ENCODE assay signal across 28 cellular contexts in genomic region chr7:112533591-112533990, GRCh38. TPM values are rescaled to one million over a fixed set of nuclear protein-coding genes. Genes with fewer than 3 reads are reported as not detected.
"Had no signal": no experiment of that assay in that cellular context is flagged by ENCODE, and none has a peak within 500 bp of the region (broad histone marks: within the 10 kb centered on the region; RNA-seq: fewer than 3 reads in every experiment).

No MANE protein-coding gene starts in this region.

- ATAC-seq: gastroesophageal sphincter; left colon; naive thymus-derived CD4-positive, alpha-beta T cell; stimulated activated memory B cell treated with anti-CD40 and anti-IgM and Interleukin-4, amounts not matched to agents 10 μg/mL and 1 μg/mL and 100 μg/mL, for 72 hours; WTC11 had no signal

- DNase-seq: activated CD4-positive, alpha-beta memory T cell treated with anti-CD3 and anti-CD28 coated beads, Interleukin-2, amount 10 ng/mL, durations not matched to agents 7 days and 5 days; activated CD4-positive, alpha-beta T cell treated with anti-CD3 and anti-CD28 coated beads for 1 hour; activated CD4-positive, alpha-beta T cell treated with anti-CD3 and anti-CD28 coated beads, Interleukin-2, amount 10 ng/mL, durations not matched to agents 7 days and 5 days; activated CD8-positive, alpha-beta memory T cell treated with anti-CD3 and anti-CD28 coated beads, Interleukin-2, amount 50 U/mL, for 48 hours; activated gamma-delta T cell treated with Interleukin-2 at 50 U/mL for 16 hours; activated naive CD4-positive, alpha-beta T cell treated with anti-CD3 and anti-CD28 coated beads, Interleukin-2, amount 50 U/mL, for 16 hours; activated T-cell treated with anti-CD3 and anti-CD28 coated beads, Interleukin-2, amount 50 U/mL, for 24 hours; amygdala; dermis blood vessel endothelial cell; effector CD8-positive, alpha-beta T cell; hippocampal formation; left colon; midbrain; naive thymus-derived CD4-positive, alpha-beta T cell; ovary; stimulated activated CD4-positive, alpha-beta T cell treated with anti-CD3 and anti-CD28 coated beads, Interleukin-1b, Interleukin-23, amount 100 ng/mL, for 48 hours; stimulated activated CD4-positive, alpha-beta T cell treated with anti-CD3 and anti-CD28 coated beads, Interleukin-4, amount 100 ng/mL, for 4 hours; stimulated activated CD8-positive, alpha-beta memory T cell treated with anti-CD3 and anti-CD28 coated beads, Interleukin-4, amount 100 ng/mL, for 48 hours; stomach; T1000; tibial artery had no signal

- H3K27me3 ChIP-seq: gastroesophageal sphincter, ovary, stomach, suprapubic skin, tibial artery had no signal

- H3K36me3 ChIP-seq: gastroesophageal sphincter, ovary, prostate gland, stomach, suprapubic skin, tibial artery had no signal

- H3K27ac ChIP-seq: gastroesophageal sphincter, ovary, prostate gland, stomach, suprapubic skin, tibial artery had no signal

- H3K4me2 ChIP-seq: smooth muscle cell had no signal

- H3K4me1 ChIP-seq: gastroesophageal sphincter, prostate gland, stomach, suprapubic skin had no signal

- H3K9me3 ChIP-seq: ovary, prostate gland, suprapubic skin, tibial artery had no signal

- H3K4me3 ChIP-seq: gastroesophageal sphincter, ovary, prostate gland, smooth muscle cell, stomach, suprapubic skin, tibial artery had no signal

RNA-seq across cellular contexts. Expression of gene LSMEM1, which starts 52.8 kb away (rescaled TPM):
- total RNA-seq: epithelial cell of proximal tubule had no signal
